In the genomic region with DNA sequence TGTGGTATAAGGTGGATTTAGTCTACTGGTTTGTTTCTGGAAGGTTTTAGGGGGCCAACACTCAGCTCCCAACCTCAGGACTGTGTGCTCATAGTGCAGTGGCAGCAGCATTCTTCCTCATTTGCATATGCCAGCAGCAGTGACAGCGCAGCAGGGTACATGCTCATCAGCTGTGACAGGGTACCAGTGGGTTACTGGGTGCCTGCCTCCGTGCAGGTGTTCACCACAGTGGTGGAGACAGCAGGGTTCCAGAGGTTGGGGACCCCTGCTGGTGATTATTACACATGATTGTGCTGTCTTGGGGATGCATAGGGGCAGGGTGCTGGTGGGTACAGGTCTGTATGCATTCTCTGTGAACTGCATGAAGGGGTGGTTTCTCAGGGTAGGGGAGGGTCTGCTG, we compare ENCODE assay signal across 16 cellular contexts. TPM values are rescaled to one million over a fixed set of nuclear protein-coding genes. Genes with fewer than 3 reads are reported as not detected.
DNase-seq lines count a peak whose midpoint lies in the region; ATAC-seq and TF ChIP-seq lines count a peak whose summit lies in the region.
"Had no signal": no experiment of that assay in that cellular context is flagged by ENCODE, and none has a peak within 500 bp of the region (broad histone marks: within the 10 kb centered on the region; RNA-seq: fewer than 3 reads in every experiment).

No MANE protein-coding gene starts in this region.

- no peak overlapping the region for H3K27ac ChIP-seq in OCI-LY7 (ENCODE audit: low read depth, low read length, poor library complexity, severe bottlenecking)
- no peak overlapping the region for H3K27ac ChIP-seq in mesenchymal stem cell (ENCODE audit: low read length, poor library complexity, severe bottlenecking)

- H2BK120ac ChIP-seq in mesenchymal stem cell (ENCODE audit: low read depth, low read length) = no peak overlapping the region

- H3K36me3 Mint-ChIP-seq in activated CD4-positive, alpha-beta T cell treated with anti-CD3 and anti-CD28 coated beads for 36 hours (ENCODE audit: low read depth) = peaks cover 2% of the 10 kb centered on the region

- H3K4me3 ChIP-seq in OCI-LY7 (ENCODE audit: low read depth, low read length, poor library complexity, severe bottlenecking) (no peak overlapping the region), mesenchymal stem cell (ENCODE audit: insufficient read depth in 1 of 2, low read depth in 1 of 2, low read length in 2 of 2) (no peak overlapping the region)

- H2BK15ac ChIP-seq in mesenchymal stem cell (ENCODE audit: low read depth, poor library complexity, severe bottlenecking) = no peak overlapping the region

- no peaks in the 10 kb centered on the region for H3K4me1 ChIP-seq in OCI-LY7 (ENCODE audit: insufficient read depth, low read length, poor library complexity, severe bottlenecking)
- no peaks in the 10 kb centered on the region for H3K4me1 ChIP-seq in mesenchymal stem cell (ENCODE audit: control insufficient read depth, insufficient read depth, low read depth, low read length)

- POLR2A ChIA-PET in OCI-LY7 (lab: Charles Lee) = interaction anchor here (1.1 kb wide), 1 partner anchor 996 kb away, joined by 4 read pairs; no protein-coding TSS in a partner anchor
- POLR2A ChIA-PET in activated CD4-positive, alpha-beta T cell treated with anti-CD3 and anti-CD28 coated beads for 36 hours (lab: Charles Lee) = no interaction called here

- H2AFZ ChIP-seq in OCI-LY7 (ENCODE audit: low read length) (no peak overlapping the region), mesenchymal stem cell (ENCODE audit: low read depth, low read length) (no peak overlapping the region)

- H3K4me3 Mint-ChIP-seq in activated CD4-positive, alpha-beta T cell treated with anti-CD3 and anti-CD28 coated beads for 36 hours = no peak overlapping the region
- H3K4me3 Mint-ChIP-seq: naive thymus-derived CD4-positive, alpha-beta T cell had no signal

- no peak overlapping the region for H3K23ac ChIP-seq in mesenchymal stem cell (ENCODE audit: low read length in 2 of 2)

- H3K36me3 ChIP-seq in OCI-LY7 (ENCODE audit: insufficient read depth, low read length) (no peaks in the 10 kb centered on the region), mesenchymal stem cell (ENCODE audit: control insufficient read depth in 1 of 2, insufficient read depth in 2 of 2, low read depth in 1 of 2, low read length in 2 of 2) (peaks cover 13 to 73% of the 10 kb centered on the region in 2 experiments)

- H3K27ac Mint-ChIP-seq in activated CD4-positive, alpha-beta T cell treated with anti-CD3 and anti-CD28 coated beads for 36 hours = no peak overlapping the region
- H3K27ac Mint-ChIP-seq: naive thymus-derived CD4-positive, alpha-beta T cell; progenitor cell of endocrine pancreas had no signal

- H3K4ac ChIP-seq in mesenchymal stem cell (ENCODE audit: low read depth in 1 of 2, low read length in 2 of 2) = no peak overlapping the region

- H3K9ac ChIP-seq in mesenchymal stem cell (ENCODE audit: low read length) = no peak overlapping the region

- no peak overlapping the region for H4K8ac ChIP-seq in mesenchymal stem cell (ENCODE audit: low read length)

- H3K14ac ChIP-seq in mesenchymal stem cell (ENCODE audit: low read length in 2 of 2) = no peak overlapping the region

- CTCF ChIA-PET in OCI-LY7 (lab: Charles Lee; ENCODE audit: unreplicated experiment) = no interaction called here
- CTCF ChIA-PET in activated CD4-positive, alpha-beta T cell treated with anti-CD3 and anti-CD28 coated beads for 36 hours (lab: Charles Lee) = interaction anchor here (0.7 to 1.2 kb wide), 3 partner anchors 44 to 465 kb away, joined by 3 to 4 read pairs (median 3); no protein-coding TSS in a partner anchor

- whole genome bisulfite sequencing in mesenchymal stem cell = 89% methylated on average over 2 of the region's 2 CpGs

- H3K27me3 Mint-ChIP-seq in activated CD4-positive, alpha-beta T cell treated with anti-CD3 and anti-CD28 coated beads for 36 hours = no peaks in the 10 kb centered on the region
- H3K27me3 Mint-ChIP-seq: progenitor cell of endocrine pancreas had no signal

- BruUV-seq in OCI-LY7 (replicated peaks; lab: Mats Ljungman, UMichigan) = no TSS peak

- no peaks in the 10 kb centered on the region for H3K9me2 ChIP-seq in OCI-LY7 (ENCODE audit: insufficient read depth, low read length)

- no peaks in the 10 kb centered on the region for H3K9me3 ChIP-seq in OCI-LY7 (ENCODE audit: low read length)
- no peaks in the 10 kb centered on the region for H3K9me3 ChIP-seq in mesenchymal stem cell (ENCODE audit: control insufficient read depth, low read length)

- H3K4me1 Mint-ChIP-seq in activated CD4-positive, alpha-beta T cell treated with anti-CD3 and anti-CD28 coated beads for 36 hours = no peaks in the 10 kb centered on the region

- ATAC-seq in GM19025 (IDR thresholded peaks at IDR 0.05; ENCODE audit: low read depth, unreplicated experiment) = peak; percentile 64
- no peak for ATAC-seq in activated CD4-positive, alpha-beta T cell treated with anti-CD3 and anti-CD28 coated beads for 36 hours
- ATAC-seq: naive thymus-derived CD4-positive, alpha-beta T cell had no signal

- H2BK5ac ChIP-seq in mesenchymal stem cell (ENCODE audit: low read depth, low read length, poor library complexity, severe bottlenecking) = no peak overlapping the region

- peak; percentile 5 for DNase-seq in OCI-LY7 (ENCODE audit: low spot score)
- DNase-seq in mesenchymal stem cell = no peak
- DNase-seq in effector CD4-positive, alpha-beta T cell = no peak
- no peak for DNase-seq in activated CD4-positive, alpha-beta T cell treated with anti-CD3 and anti-CD28 coated beads for 36 hours
- DNase-seq in cerebellum (ENCODE audit: low spot score) = no peak
- DNase-seq: activated effector memory CD4-positive, alpha-beta T cell treated with Interleukin-2 at 50 U/mL for 16 hours; DMS79 treated with DMSO at 0.1 percent for 48 hours; foreskin fibroblast; naive thymus-derived CD4-positive, alpha-beta T cell; NCI-H2171 had no signal

- H3K79me1 ChIP-seq in mesenchymal stem cell (replicated peaks; ENCODE audit: low read length, poor library complexity, severe bottlenecking) = peaks cover 37% of the 10 kb centered on the region

- H2BK12ac ChIP-seq in mesenchymal stem cell (ENCODE audit: low read length in 2 of 2) = no peak overlapping the region

- H4K20me1 ChIP-seq in OCI-LY7 (ENCODE audit: insufficient read depth, low read length) = no peaks in the 10 kb centered on the region

- H3K4me2 ChIP-seq in OCI-LY7 (ENCODE audit: low read length) (no peak overlapping the region), mesenchymal stem cell (ENCODE audit: low read length, poor library complexity, severe bottlenecking) (no peak overlapping the region)

- no peak overlapping the region for H3K18ac ChIP-seq in mesenchymal stem cell (ENCODE audit: low read depth in 1 of 2, low read length in 2 of 2)

- H3K79me2 ChIP-seq in OCI-LY7 (ENCODE audit: insufficient read depth, low read depth, low read length) = no peaks in the 10 kb centered on the region

- peak overlapping the region; percentile 70 for H4K91ac ChIP-seq in mesenchymal stem cell (ENCODE audit: low read length)

- H3K9me3 Mint-ChIP-seq in activated CD4-positive, alpha-beta T cell treated with anti-CD3 and anti-CD28 coated beads for 36 hours (ENCODE audit: low read depth) = peaks cover 9% of the 10 kb centered on the region

- no peak overlapping the region for H2AK5ac ChIP-seq in mesenchymal stem cell (ENCODE audit: low read length, severe bottlenecking)

- peak; percentile 41 for TF ChIP-seq CTCF in GM12873 (IDR thresholded peaks at IDR 0.05; ENCODE audit: insufficient read depth, low read depth, low read length, missing control alignments)
- peak; percentile 34 for TF ChIP-seq CTCF in OCI-LY7 (conservative IDR thresholded peaks at IDR 0.05; ENCODE audit: low read length)

- H3K27me3 ChIP-seq in mesenchymal stem cell (ENCODE audit: control insufficient read depth in 1 of 2, insufficient read depth in 1 of 2, low read length in 2 of 2) = no peaks in the 10 kb centered on the region

- intact Hi-C loops in OCI-LY7 (cut with micrococcal nuclease; ENCODE audit: unreplicated experiment) = no loop called here
- intact Hi-C loops in activated CD4-positive, alpha-beta T cell treated with anti-CD3 and anti-CD28 coated beads for 36 hours (cut with DNase I, micrococcal nuclease) = no loop called here

RNA-seq across cellular contexts. Expression of a gene that starts 45.5 kb away (rescaled TPM):
- not detected in 2 replicates for total RNA-seq in OCI-LY7 (2014; rRNA removed; shearing (Covaris generic))
- total RNA-seq in OCI-LY7 (2022) = not detected in 2 replicates
- not detected for polyA plus RNA-seq in mesenchymal stem cell (2013, experiment 1 of 2)
- 0.03 TPM for polyA plus RNA-seq in mesenchymal stem cell (2013, experiment 2 of 2)
- not detected for total RNA-seq in activated CD4-positive, alpha-beta T cell treated with anti-CD3 and anti-CD28 coated beads for 36 hours
- total RNA-seq in cerebellum = not detected
- total RNA-seq: activated CD8-positive, alpha-beta memory T cell treated with anti-CD3 and anti-CD28 coated beads for 36 hours; liver; temporal lobe had no signal
- polyA plus RNA-seq: liver; naive thymus-derived CD4-positive, alpha-beta T cell had no signal
